In the genomic region with DNA sequence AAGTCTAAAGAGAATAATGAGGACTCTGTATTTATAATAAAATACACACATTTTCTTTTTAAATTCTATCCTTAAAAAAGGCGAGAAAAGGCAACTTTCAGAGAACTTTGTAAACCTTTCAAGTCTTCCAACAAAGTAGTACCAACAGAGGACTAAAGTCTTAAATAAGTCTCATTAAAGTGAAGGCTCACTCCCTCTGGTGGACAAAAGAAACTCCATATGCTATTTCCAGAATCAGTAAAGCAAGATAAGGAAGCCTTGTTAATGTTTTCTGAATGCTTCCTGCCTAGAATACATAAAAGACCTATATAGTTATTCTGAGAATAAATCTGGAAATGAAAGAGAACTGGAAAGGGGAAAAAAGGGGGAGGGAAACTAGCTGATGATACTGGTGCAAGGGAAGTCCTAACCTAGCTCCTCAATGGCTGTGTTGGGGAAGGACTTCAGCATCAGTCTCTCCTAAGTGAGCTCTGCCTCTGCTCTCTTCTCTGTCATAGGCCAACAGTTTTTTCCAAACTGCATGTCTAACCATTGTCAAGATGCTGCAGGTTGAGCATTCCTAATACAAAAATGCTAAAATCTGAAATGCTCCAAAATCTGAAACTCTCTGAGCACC, we compare ENCODE assay signal across 2 cellular contexts.
A peak's percentile ranks its signal among the peaks of the same experiment; 100 is the strongest.
TF ChIP-seq lines count a peak whose summit lies in the region.

No MANE protein-coding gene starts in this region.

TF ChIP-seq in Ishikawa, 13 proteins besides CTCF, POLR2A, EP300 and RAD21 (continued from another document):
- TF ChIP-seq CEBPB (IDR thresholded peaks at IDR 0.05) (no peak), TEAD4 (IDR thresholded peaks at IDR 0.05) (no peak)
TF ChIP-seq in Ishikawa: peak in this region for 0.

TF ChIP-seq in HepG2, 621 proteins besides CTCF, POLR2A, EP300 and RAD21 (continued from another document):
- 0 out of 4 replicates have a peak, but pooled peaks of 1 of the 2 experiments have one; percentile 36 for TF ChIP-seq KLF16 (CRISPR knock-in tag; IDR thresholded peaks at IDR 0.05)
